18 cellular contexts compared by ENCODE assay signal in the genomic region with DNA sequence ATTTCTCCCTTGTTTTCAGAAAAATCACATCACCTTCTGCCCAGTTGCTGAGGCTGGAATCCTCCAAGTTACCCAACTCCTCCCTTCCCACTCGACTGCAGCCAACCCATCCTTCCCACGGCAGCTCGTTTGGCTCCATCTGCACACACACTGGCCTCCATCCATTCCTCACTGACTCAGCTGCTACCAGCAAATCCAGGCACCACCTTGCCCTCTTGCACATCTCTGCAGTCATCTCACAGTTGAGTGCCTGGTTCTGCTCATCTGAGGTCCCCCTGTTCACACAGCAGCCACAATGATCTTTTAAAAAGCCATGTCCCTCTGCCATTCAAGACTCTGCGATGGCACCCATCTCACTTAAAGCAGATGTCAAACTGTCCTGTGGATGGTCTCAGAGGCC. TPM values are rescaled to one million over a fixed set of nuclear protein-coding genes. Genes with fewer than 3 reads are reported as not detected.
DNase-seq lines count a peak whose midpoint lies in the region; ATAC-seq and TF ChIP-seq lines count a peak whose summit lies in the region.
"Had no signal": no experiment of that assay in that cellular context is flagged by ENCODE, and none has a peak within 500 bp of the region (broad histone marks: within the 10 kb centered on the region; RNA-seq: fewer than 3 reads in every experiment).

No MANE protein-coding gene starts in this region.

- peaks cover 21% of the 10 kb centered on the region for H3K36me3 ChIP-seq in fibroblast of lung (ENCODE audit: control insufficient read depth, insufficient read depth, low read length)

- H3K27me3 ChIP-seq in fibroblast of lung (ENCODE audit: control insufficient read depth, insufficient read depth, low read length), result no peaks in the 10 kb centered on the region
- H3K27me3 ChIP-seq: gastrocnemius medialis had no signal

- H4K20me1 ChIP-seq in fibroblast of lung (ENCODE audit: control insufficient read depth, extremely low read depth, insufficient read depth, low read length), result no peaks in the 10 kb centered on the region

- H2AFZ ChIP-seq in fibroblast of lung (ENCODE audit: low read length), result no peak overlapping the region

- TF ChIP-seq CTCF in fibroblast of lung (conservative IDR thresholded peaks at IDR 0.05 in 1 of 2, IDR thresholded peaks at IDR 0.05 in 1 of 2; ENCODE audit: low read depth in 1 of 2, low read length in 2 of 2), result no peak

- no peak overlapping the region for H3K9ac ChIP-seq in fibroblast of lung (ENCODE audit: insufficient read depth, low read length)

- H3K4me3 ChIP-seq in fibroblast of lung (replicated peaks in 1 of 4; ENCODE audit: control extremely low read depth in 1 of 4, insufficient read depth in 1 of 4, low read depth in 3 of 4, low read length in 4 of 4) (no peak overlapping the region), skeletal muscle cell (ENCODE audit: low read depth, low read length) (no peak overlapping the region)
- H3K4me3 ChIP-seq: gastrocnemius medialis, thoracic aorta had no signal

- ATAC-seq in HG02678 (IDR thresholded peaks at IDR 0.05; ENCODE audit: unreplicated experiment), result no peak
- ATAC-seq: gastrocnemius medialis, left lobe of liver had no signal

- peaks cover 6% of the 10 kb centered on the region for H3K79me2 ChIP-seq in fibroblast of lung (ENCODE audit: control insufficient read depth, insufficient read depth, low read length)

- H3K4me1 ChIP-seq in fibroblast of lung (ENCODE audit: control insufficient read depth, extremely low read depth, insufficient read depth, low read length), result peaks cover 5% of the 10 kb centered on the region

- DNase-seq in GM03348 (ENCODE audit: low spot score) (peak; percentile 78), fibroblast of lung (ENCODE audit: low read depth in 2 of 2) (peak; percentile 55 to 74), skeletal muscle cell (ENCODE audit: low read depth) (peak; percentile 30), NCI-H69 (lab: John Stamatoyannopoulos, UW) (no peak), ACHN (no peak)
- DNase-seq: activated T-cell treated with anti-CD3 and anti-CD28 coated beads for 4 hours; central memory CD4-positive, alpha-beta T cell; effector memory CD4-positive, alpha-beta T cell; GOT3; NCI-H2029; NCI-H524 treated with DMSO at 0.1 percent for 48 hours; stimulated activated CD4-positive, alpha-beta T cell treated with anti-CD3 and anti-CD28 coated beads, Interleukin-4, amount 100 ng/mL, for 4 hours had no signal

- H3K9me3 ChIP-seq in fibroblast of lung (ENCODE audit: control insufficient read depth, insufficient read depth, low read depth, low read length), result no peaks in the 10 kb centered on the region
- H3K9me3 ChIP-seq: gastrocnemius medialis, thoracic aorta had no signal

- in situ Hi-C loops in ACHN (cut with HindIII; ENCODE audit: low pct_ligation_motif_present, low pct_unique_long_range_greater_than_20kb, low sequenced_read_pairs), result no loop called here

- TF ChIP-seq POLR2A in Raji (IDR thresholded peaks at IDR 0.05; ENCODE audit: insufficient read depth, low read depth, low read length), result 0 out of 2 replicates have a peak, but pooled peaks have one; percentile 4

- H3K27ac ChIP-seq in fibroblast of lung (ENCODE audit: insufficient read depth, low read length), result no peak overlapping the region
- H3K27ac ChIP-seq: C4-2B, thoracic aorta had no signal

- no peak overlapping the region for H3K4me2 ChIP-seq in fibroblast of lung (ENCODE audit: extremely low read depth, insufficient read depth, low read length)

RNA-seq across cellular contexts. Expression of a gene that starts 5.9 kb away (rescaled TPM):
- 16.2 and 16.7 TPM in 2 replicates for total RNA-seq in fibroblast of lung
- 7.6 and 9.3 TPM in 2 replicates for polyA plus RNA-seq in fibroblast of lung
- polyA plus RNA-seq in fibroblast of lung (2012), result 7.5 and 10.6 TPM in 2 replicates
- polyA minus RNA-seq in fibroblast of lung (ENCODE audit: low replicate concordance), result 2.8 and 9.0 TPM in 2 replicates

RNA-seq across cellular contexts. Expression of a gene that starts 15.0 kb away (rescaled TPM):
- total RNA-seq in fibroblast of lung, result 11.6 and 15.5 TPM in 2 replicates
- polyA plus RNA-seq in fibroblast of lung, result 10.3 and 13.8 TPM in 2 replicates
- 8.4 and 11.0 TPM in 2 replicates for polyA plus RNA-seq in fibroblast of lung (2012)
- polyA minus RNA-seq in fibroblast of lung (ENCODE audit: low replicate concordance), result 25.9 and 49.4 TPM in 2 replicates

RNA-seq across cellular contexts. Expression of a gene that starts 27.3 kb away (rescaled TPM):
- 19.8 and 20.3 TPM in 2 replicates for total RNA-seq in fibroblast of lung
- 17.5 and 17.9 TPM in 2 replicates for polyA plus RNA-seq in fibroblast of lung
- 20.3 and 22.0 TPM in 2 replicates for polyA plus RNA-seq in fibroblast of lung (2012)
- polyA minus RNA-seq in fibroblast of lung (ENCODE audit: low replicate concordance), result 21.1 and 22.9 TPM in 2 replicates

RNA-seq across cellular contexts. Expression of a gene that starts 53.0 kb away (rescaled TPM):
- total RNA-seq in fibroblast of lung, result 7.1 and 8.2 TPM in 2 replicates
- polyA plus RNA-seq in fibroblast of lung, result 3.9 and 4.0 TPM in 2 replicates
- 1.9 and 2.2 TPM in 2 replicates for polyA plus RNA-seq in fibroblast of lung (2012)
- 0.96 and 2.0 TPM in 2 replicates for polyA minus RNA-seq in fibroblast of lung (ENCODE audit: low replicate concordance)

Comparison
In these comparisons a context has a peak if more than half of its experiments do, and no peak if none do; other contexts are left out.
1. DNase-seq: peak in GM03348 (single experiment), fibroblast of lung (2 of 2) and skeletal muscle cell (single experiment); none in NCI-H69 (single experiment) and ACHN (single experiment).